Comparison of ENCODE assay signal across 1 cellular context in the genomic region with DNA sequence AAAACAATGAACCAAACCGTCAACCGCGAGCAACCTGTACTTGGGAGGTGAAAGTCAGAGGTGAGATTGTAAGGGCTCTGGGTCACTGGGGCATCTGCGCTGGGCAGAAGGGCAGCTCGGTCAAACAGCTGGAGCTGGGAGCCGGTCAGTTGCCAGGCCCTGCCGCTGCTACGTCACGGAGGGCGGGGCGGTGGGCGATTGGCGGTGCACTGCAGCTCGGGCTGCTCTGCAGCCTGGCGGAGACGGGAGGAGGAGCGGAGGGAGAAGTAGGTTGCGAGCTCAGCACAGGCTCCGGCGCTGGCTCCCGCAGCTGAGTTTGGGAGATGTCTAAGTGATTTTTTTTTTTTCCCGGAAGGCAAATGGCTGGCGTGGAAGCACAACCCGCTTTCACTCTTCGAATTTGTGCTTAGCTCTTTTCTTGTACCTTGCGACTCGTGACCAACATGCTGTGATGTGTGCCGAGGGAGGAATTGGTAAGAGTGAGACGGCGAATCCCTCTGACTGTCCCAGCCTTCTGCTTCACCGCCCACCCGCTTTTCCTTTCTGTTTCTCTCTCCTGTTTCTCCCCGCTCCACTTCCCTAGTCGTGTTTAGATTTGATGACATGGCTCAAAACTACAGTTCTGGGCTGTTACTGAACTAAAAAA.
TF ChIP-seq lines count a peak whose summit lies in the region.

A gene (plus strand): TSS at position 229 of the 646 bp plus-strand sequence. CDS start 27,266 bp downstream, outside the sequence.

TF ChIP-seq in K562, 482 proteins besides CTCF, POLR2A, EP300 and RAD21 (continued from another document and continues in another):
- TF ChIP-seq, protein P1, sequence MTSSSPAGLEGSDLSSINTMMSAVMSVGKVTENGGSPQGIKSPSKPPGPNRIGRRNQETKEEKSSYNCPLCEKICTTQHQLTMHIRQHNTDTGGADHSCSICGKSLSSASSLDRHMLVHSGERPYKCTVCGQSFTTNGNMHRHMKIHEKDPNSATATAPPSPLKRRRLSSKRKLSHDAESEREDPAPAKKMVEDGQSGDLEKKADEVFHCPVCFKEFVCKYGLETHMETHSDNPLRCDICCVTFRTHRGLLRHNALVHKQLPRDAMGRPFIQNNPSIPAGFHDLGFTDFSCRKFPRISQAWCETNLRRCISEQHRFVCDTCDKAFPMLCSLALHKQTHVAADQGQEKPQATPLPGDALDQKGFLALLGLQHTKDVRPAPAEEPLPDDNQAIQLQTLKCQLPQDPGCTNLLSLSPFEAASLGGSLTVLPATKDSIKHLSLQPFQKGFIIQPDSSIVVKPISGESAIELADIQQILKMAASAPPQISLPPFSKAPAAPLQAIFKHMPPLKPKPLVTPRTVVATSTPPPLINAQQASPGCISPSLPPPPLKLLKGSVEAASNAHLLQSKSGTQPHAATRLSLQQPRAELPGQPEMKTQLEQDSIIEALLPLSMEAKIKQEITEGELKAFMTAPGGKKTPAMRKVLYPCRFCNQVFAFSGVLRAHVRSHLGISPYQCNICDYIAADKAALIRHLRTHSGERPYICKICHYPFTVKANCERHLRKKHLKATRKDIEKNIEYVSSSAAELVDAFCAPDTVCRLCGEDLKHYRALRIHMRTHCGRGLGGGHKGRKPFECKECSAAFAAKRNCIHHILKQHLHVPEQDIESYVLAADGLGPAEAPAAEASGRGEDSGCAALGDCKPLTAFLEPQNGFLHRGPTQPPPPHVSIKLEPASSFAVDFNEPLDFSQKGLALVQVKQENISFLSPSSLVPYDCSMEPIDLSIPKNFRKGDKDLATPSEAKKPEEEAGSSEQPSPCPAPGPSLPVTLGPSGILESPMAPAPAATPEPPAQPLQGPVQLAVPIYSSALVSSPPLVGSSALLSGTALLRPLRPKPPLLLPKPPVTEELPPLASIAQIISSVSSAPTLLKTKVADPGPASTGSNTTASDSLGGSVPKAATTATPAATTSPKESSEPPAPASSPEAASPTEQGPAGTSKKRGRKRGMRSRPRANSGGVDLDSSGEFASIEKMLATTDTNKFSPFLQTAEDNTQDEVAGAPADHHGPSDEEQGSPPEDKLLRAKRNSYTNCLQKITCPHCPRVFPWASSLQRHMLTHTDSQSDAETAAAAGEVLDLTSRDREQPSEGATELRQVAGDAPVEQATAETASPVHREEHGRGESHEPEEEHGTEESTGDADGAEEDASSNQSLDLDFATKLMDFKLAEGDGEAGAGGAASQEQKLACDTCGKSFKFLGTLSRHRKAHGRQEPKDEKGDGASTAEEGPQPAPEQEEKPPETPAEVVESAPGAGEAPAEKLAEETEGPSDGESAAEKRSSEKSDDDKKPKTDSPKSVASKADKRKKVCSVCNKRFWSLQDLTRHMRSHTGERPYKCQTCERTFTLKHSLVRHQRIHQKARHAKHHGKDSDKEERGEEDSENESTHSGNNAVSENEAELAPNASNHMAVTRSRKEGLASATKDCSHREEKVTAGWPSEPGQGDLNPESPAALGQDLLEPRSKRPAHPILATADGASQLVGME (CRISPR knock-in tag; IDR thresholded peaks at IDR 0.05): no peak
- TF ChIP-seq RBBP5 (IDR thresholded peaks at IDR 0.05; ENCODE audit: borderline replicate concordance, insufficient read depth, low read length, poor library complexity, severe bottlenecking) (no peak), PTBP1 (IDR thresholded peaks at IDR 0.05; ENCODE audit: low read depth, low read length) (no peak), JUNB (CRISPR knock-in tag; conservative IDR thresholded peaks at IDR 0.05) (no peak), SMARCC2 (IDR thresholded peaks at IDR 0.05; ENCODE audit: low read depth) (no peak), ZNF121 (CRISPR knock-in tag; conservative IDR thresholded peaks at IDR 0.05) (no peak), CXXC5 (CRISPR knock-in tag; IDR thresholded peaks at IDR 0.05) (peak; percentile 65), SRF (CRISPR knock-in tag; IDR thresholded peaks at IDR 0.05) (peak in 1 of 2 experiments; percentile 51; a peak in 1 of 4 replicates), IRF2 (CRISPR knock-in tag; IDR thresholded peaks at IDR 0.05) (no peak), ZNF76 (CRISPR knock-in tag; IDR thresholded peaks at IDR 0.05; ENCODE audit: borderline replicate concordance) (no peak), MTA3 (IDR thresholded peaks at IDR 0.05; ENCODE audit: borderline replicate concordance) (peak; percentile 42; the same call in 1 of the 2 replicates), ZC3H8 (IDR thresholded peaks at IDR 0.05) (no peak), MYBL2 (IDR thresholded peaks at IDR 0.05; ENCODE audit: low read depth) (no peak), MYBL2 (CRISPR knock-in tag; IDR thresholded peaks at IDR 0.05; ENCODE audit: borderline replicate concordance) (no peak), ARHGAP35 (IDR thresholded peaks at IDR 0.05; ENCODE audit: partially characterized antibody) (no peak), CHD4 (IDR thresholded peaks at IDR 0.05; ENCODE audit: insufficient read depth, insufficient replicate concordance, low read depth, low read length, poor library complexity, severe bottlenecking) (no peak), NFIX (CRISPR knock-in tag; IDR thresholded peaks at IDR 0.05; ENCODE audit: low read depth) (no peak), ZFP36 (IDR thresholded peaks at IDR 0.05; ENCODE audit: low read depth, low read length, partially characterized antibody) (peak; percentile 37), HMG20B (CRISPR knock-in tag; IDR thresholded peaks at IDR 0.05) (no peak), ELF4 (CRISPR knock-in tag; IDR thresholded peaks at IDR 0.05) (no peak), JUN (IDR thresholded peaks at IDR 0.05; ENCODE audit: borderline replicate concordance, low read depth, low read length) (no peak), JUN (CRISPR knock-in tag; IDR thresholded peaks at IDR 0.05; ENCODE audit: borderline replicate concordance) (no peak), ZNF143 (CRISPR knock-in tag; IDR thresholded peaks at IDR 0.05) (no peak), IFI16 (CRISPR knock-in tag; IDR thresholded peaks at IDR 0.05) (no peak), KLF1 (tag; IDR thresholded peaks at IDR 0.05) (no peak), WHSC1 (IDR thresholded peaks at IDR 0.05; ENCODE audit: low read length) (no peak), ZNF695 (CRISPR knock-in tag; IDR thresholded peaks at IDR 0.05) (no peak), POLR2AphosphoS2 (IDR thresholded peaks at IDR 0.05; ENCODE audit: low read length) (no peak), DNMT1 (IDR thresholded peaks at IDR 0.05) (no peak), NCOA1 (IDR thresholded peaks at IDR 0.05; ENCODE audit: low read depth) (no peak), HMG20A (CRISPR knock-in tag; conservative IDR thresholded peaks at IDR 0.05) (no peak)
- TF ChIP-seq, protein P2, sequence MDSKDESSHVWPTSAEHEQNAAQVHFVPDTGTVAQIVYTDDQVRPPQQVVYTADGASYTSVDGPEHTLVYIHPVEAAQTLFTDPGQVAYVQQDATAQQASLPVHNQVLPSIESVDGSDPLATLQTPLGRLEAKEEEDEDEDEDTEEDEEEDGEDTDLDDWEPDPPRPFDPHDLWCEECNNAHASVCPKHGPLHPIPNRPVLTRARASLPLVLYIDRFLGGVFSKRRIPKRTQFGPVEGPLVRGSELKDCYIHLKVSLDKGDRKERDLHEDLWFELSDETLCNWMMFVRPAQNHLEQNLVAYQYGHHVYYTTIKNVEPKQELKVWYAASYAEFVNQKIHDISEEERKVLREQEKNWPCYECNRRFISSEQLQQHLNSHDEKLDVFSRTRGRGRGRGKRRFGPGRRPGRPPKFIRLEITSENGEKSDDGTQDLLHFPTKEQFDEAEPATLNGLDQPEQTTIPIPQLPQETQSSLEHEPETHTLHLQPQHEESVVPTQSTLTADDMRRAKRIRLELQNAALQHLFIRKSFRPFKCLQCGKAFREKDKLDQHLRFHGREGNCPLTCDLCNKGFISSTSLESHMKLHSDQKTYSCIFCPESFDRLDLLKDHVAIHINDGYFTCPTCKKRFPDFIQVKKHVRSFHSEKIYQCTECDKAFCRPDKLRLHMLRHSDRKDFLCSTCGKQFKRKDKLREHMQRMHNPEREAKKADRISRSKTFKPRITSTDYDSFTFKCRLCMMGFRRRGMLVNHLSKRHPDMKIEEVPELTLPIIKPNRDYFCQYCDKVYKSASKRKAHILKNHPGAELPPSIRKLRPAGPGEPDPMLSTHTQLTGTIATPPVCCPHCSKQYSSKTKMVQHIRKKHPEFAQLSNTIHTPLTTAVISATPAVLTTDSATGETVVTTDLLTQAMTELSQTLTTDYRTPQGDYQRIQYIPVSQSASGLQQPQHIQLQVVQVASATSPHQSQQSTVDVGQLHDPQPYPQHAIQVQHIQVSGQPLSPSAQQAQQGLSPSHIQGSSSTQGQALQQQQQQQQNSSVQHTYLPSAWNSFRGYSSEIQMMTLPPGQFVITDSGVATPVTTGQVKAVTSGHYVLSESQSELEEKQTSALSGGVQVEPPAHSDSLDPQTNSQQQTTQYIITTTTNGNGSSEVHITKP (IDR thresholded peaks at IDR 0.05; ENCODE audit: partially characterized antibody): no peak
- TF ChIP-seq, protein P3, sequence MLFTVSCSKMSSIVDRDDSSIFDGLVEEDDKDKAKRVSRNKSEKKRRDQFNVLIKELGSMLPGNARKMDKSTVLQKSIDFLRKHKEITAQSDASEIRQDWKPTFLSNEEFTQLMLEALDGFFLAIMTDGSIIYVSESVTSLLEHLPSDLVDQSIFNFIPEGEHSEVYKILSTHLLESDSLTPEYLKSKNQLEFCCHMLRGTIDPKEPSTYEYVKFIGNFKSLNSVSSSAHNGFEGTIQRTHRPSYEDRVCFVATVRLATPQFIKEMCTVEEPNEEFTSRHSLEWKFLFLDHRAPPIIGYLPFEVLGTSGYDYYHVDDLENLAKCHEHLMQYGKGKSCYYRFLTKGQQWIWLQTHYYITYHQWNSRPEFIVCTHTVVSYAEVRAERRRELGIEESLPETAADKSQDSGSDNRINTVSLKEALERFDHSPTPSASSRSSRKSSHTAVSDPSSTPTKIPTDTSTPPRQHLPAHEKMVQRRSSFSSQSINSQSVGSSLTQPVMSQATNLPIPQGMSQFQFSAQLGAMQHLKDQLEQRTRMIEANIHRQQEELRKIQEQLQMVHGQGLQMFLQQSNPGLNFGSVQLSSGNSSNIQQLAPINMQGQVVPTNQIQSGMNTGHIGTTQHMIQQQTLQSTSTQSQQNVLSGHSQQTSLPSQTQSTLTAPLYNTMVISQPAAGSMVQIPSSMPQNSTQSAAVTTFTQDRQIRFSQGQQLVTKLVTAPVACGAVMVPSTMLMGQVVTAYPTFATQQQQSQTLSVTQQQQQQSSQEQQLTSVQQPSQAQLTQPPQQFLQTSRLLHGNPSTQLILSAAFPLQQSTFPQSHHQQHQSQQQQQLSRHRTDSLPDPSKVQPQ (CRISPR knock-in tag; IDR thresholded peaks at IDR 0.05; ENCODE audit: borderline replicate concordance): no peak
- TF ChIP-seq, protein P4, sequence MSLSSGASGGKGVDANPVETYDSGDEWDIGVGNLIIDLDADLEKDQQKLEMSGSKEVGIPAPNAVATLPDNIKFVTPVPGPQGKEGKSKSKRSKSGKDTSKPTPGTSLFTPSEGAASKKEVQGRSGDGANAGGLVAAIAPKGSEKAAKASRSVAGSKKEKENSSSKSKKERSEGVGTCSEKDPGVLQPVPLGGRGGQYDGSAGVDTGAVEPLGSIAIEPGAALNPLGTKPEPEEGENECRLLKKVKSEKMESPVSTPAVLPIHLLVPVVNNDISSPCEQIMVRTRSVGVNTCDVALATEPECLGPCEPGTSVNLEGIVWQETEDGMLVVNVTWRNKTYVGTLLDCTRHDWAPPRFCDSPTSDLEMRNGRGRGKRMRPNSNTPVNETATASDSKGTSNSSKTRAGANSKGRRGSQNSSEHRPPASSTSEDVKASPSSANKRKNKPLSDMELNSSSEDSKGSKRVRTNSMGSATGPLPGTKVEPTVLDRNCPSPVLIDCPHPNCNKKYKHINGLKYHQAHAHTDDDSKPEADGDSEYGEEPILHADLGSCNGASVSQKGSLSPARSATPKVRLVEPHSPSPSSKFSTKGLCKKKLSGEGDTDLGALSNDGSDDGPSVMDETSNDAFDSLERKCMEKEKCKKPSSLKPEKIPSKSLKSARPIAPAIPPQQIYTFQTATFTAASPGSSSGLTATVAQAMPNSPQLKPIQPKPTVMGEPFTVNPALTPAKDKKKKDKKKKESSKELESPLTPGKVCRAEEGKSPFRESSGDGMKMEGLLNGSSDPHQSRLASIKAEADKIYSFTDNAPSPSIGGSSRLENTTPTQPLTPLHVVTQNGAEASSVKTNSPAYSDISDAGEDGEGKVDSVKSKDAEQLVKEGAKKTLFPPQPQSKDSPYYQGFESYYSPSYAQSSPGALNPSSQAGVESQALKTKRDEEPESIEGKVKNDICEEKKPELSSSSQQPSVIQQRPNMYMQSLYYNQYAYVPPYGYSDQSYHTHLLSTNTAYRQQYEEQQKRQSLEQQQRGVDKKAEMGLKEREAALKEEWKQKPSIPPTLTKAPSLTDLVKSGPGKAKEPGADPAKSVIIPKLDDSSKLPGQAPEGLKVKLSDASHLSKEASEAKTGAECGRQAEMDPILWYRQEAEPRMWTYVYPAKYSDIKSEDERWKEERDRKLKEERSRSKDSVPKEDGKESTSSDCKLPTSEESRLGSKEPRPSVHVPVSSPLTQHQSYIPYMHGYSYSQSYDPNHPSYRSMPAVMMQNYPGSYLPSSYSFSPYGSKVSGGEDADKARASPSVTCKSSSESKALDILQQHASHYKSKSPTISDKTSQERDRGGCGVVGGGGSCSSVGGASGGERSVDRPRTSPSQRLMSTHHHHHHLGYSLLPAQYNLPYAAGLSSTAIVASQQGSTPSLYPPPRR (CRISPR knock-in tag; IDR thresholded peaks at IDR 0.05; ENCODE audit: borderline replicate concordance): no peak
- TF ChIP-seq, protein P5, sequence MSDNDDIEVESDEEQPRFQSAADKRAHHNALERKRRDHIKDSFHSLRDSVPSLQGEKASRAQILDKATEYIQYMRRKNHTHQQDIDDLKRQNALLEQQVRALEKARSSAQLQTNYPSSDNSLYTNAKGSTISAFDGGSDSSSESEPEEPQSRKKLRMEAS (CRISPR knock-in tag; IDR thresholded peaks at IDR 0.05): no peak
- TF ChIP-seq, protein P6, sequence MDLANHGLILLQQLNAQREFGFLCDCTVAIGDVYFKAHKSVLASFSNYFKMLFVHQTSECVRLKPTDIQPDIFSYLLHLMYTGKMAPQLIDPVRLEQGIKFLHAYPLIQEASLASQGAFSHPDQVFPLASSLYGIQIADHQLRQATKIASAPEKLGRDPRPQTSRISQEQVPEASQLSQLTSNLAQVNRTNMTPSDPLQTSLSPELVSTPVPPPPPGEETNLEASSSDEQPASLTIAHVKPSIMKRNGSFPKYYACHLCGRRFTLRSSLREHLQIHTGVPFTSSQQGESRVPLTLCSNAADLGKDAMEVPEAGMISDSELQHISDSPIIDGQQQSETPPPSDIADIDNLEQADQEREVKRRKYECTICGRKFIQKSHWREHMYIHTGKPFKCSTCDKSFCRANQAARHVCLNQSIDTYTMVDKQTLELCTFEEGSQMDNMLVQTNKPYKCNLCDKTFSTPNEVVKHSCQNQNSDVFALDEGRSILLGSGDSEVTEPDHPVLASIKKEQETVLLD (IDR thresholded peaks at IDR 0.05): no peak
- TF ChIP-seq, protein P7, sequence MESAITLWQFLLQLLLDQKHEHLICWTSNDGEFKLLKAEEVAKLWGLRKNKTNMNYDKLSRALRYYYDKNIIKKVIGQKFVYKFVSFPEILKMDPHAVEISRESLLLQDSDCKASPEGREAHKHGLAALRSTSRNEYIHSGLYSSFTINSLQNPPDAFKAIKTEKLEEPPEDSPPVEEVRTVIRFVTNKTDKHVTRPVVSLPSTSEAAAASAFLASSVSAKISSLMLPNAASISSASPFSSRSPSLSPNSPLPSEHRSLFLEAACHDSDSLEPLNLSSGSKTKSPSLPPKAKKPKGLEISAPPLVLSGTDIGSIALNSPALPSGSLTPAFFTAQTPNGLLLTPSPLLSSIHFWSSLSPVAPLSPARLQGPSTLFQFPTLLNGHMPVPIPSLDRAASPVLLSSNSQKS (CRISPR knock-in tag; IDR thresholded peaks at IDR 0.05): no peak
